In genomic region chr1:38527373-38527966, GRCh38 we compare ENCODE assay signal across 8 cellular contexts.
DNase-seq lines count a peak whose midpoint lies in the region; ATAC-seq lines count a peak whose summit lies in the region.

No MANE protein-coding gene starts in this region.

- POLR2A ChIA-PET in naive thymus-derived CD4-positive, alpha-beta T cell (lab: Charles Lee) = no interaction called here

- peak overlapping the region in 7 of 9 donors; percentile 5 to 89 (median 69) for H3K27ac Mint-ChIP-seq in naive thymus-derived CD4-positive, alpha-beta T cell

- H3K36me3 Mint-ChIP-seq in naive thymus-derived CD4-positive, alpha-beta T cell = peaks cover 0 to 6% (median 0%) of the 10 kb centered on the region in 5 donors

- no peaks in the 10 kb centered on the region for H3K9me3 ChIP-seq in naive thymus-derived CD4-positive, alpha-beta T cell (ENCODE audit: control insufficient read depth in 2 of 3, low read length in 3 of 3)

- H3K4me1 ChIP-seq in naive thymus-derived CD4-positive, alpha-beta T cell (ENCODE audit: control insufficient read depth in 2 of 2, insufficient read depth in 2 of 2, low read length in 2 of 2) = peaks cover 0 to 11% of the 10 kb centered on the region in 2 donors

- peak; percentile 79 for DNase-seq in activated effector memory CD4-positive, alpha-beta T cell treated with anti-CD3 and anti-CD28 coated beads, Interleukin-2, amount 50 U/mL, for 16 hours
- no peak for DNase-seq in activated effector memory CD4-positive, alpha-beta T cell treated with Interleukin-2 at 50 U/mL for 16 hours
- DNase-seq in activated CD8-positive, alpha-beta memory T cell treated with anti-CD3 and anti-CD28 coated beads for 4 hours (ENCODE audit: low read depth in 2 of 2) = peak; percentile 13 to 18
- peak in 8 of 9 donors; percentile 24 to 65 (median 51) for DNase-seq in naive thymus-derived CD4-positive, alpha-beta T cell
- DNase-seq in AG08396 (ENCODE audit: low spot score) (no peak), cerebellar cortex (ENCODE audit: low spot score) (no peak), KBM-7 (no peak)

- no peaks in the 10 kb centered on the region for H3K36me3 ChIP-seq in naive thymus-derived CD4-positive, alpha-beta T cell (ENCODE audit: control insufficient read depth in 2 of 3, insufficient read depth in 3 of 3, low read length in 3 of 3)

- peaks cover 0 to 4% (median 0%) of the 10 kb centered on the region in 11 donors for H3K9me3 Mint-ChIP-seq in naive thymus-derived CD4-positive, alpha-beta T cell

- peaks cover 0 to 14% (median 8%) of the 10 kb centered on the region in 5 donors for H3K27me3 Mint-ChIP-seq in naive thymus-derived CD4-positive, alpha-beta T cell

- CTCF ChIA-PET in naive thymus-derived CD4-positive, alpha-beta T cell (lab: Charles Lee) = no interaction called here

- ATAC-seq in HG03280 (IDR thresholded peaks at IDR 0.05; ENCODE audit: unreplicated experiment) = peak; percentile 96
- ATAC-seq in naive thymus-derived CD4-positive, alpha-beta T cell = peak; percentile 65

- H3K4me3 Mint-ChIP-seq in naive thymus-derived CD4-positive, alpha-beta T cell = peak overlapping the region; percentile 54 to 84 (median 68)

- no peaks in the 10 kb centered on the region for H3K27me3 ChIP-seq in naive thymus-derived CD4-positive, alpha-beta T cell (ENCODE audit: control insufficient read depth in 2 of 2, insufficient read depth in 2 of 2, low read length in 2 of 2)

- H3K4me1 Mint-ChIP-seq in naive thymus-derived CD4-positive, alpha-beta T cell = peaks cover 1 to 23% (median 15%) of the 10 kb centered on the region in 7 donors

- in situ Hi-C loops in KBM-7 (cut with MboI; ENCODE audit: low pct_unique_long_range_greater_than_20kb, low sequenced_read_pairs) = no loop called here

- peak overlapping the region; percentile 11 for H3K4me3 ChIP-seq in naive thymus-derived CD4-positive, alpha-beta T cell (ENCODE audit: low read length)

- intact Hi-C loops in naive thymus-derived CD4-positive, alpha-beta T cell (cut with micrococcal nuclease) = loop anchor here in 1 of 2 donors (1.0 to 10.0 kb wide), 2 partner anchors 32 to 57 kb away; no protein-coding TSS in a partner anchor

- no peak overlapping the region for H3K27ac ChIP-seq in naive thymus-derived CD4-positive, alpha-beta T cell (ENCODE audit: low read depth, low read length)

Comparison
In these comparisons a context has a peak if more than half of its experiments do, and no peak if none do; other contexts are left out.
1. DNase-seq: peak in activated effector memory CD4-positive, alpha-beta T cell treated with anti-CD3 and anti-CD28 coated beads, Interleukin-2, amount 50 U/mL, for 16 hours (single experiment), activated CD8-positive, alpha-beta memory T cell treated with anti-CD3 and anti-CD28 coated beads for 4 hours (2 of 2) and naive thymus-derived CD4-positive, alpha-beta T cell (8 of 9); none in activated effector memory CD4-positive, alpha-beta T cell treated with Interleukin-2 at 50 U/mL for 16 hours (single experiment), AG08396 (single experiment), cerebellar cortex (single experiment) and KBM-7 (single experiment).